ENCODE assay signal across 8 cellular contexts in the genomic region with DNA sequence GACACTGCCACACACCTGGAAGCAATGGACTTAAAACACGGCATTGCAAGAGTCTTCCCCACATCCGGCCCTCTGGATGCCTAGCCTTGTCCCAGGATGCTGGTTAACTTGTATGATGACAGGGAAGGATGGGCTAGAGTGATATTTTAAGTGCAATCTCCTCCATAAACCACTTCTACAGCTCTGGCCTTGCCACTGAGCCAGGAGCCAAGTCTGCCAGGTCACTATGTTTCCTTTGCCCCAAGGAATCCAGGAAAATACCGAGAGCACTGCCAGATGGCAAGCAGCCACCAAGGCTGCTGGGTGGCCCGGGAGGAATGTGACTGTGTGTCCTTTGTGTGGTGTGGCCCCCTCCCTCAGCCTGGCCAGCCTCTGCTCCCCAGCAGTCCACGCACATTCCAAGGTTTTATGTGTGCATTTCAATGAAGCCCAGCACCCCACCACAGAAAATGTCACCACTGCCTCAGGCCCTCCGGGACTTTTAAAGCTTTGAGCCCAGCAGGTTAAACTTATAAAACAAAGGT.
DNase-seq lines count a peak whose midpoint lies in the region; ATAC-seq and TF ChIP-seq lines count a peak whose summit lies in the region.

No MANE protein-coding gene starts in this region.

- no peak for TF ChIP-seq POLR2A in stomach (IDR thresholded peaks at IDR 0.05)

- WGBS in stomach, 5 donors: 16 to 34% (median 22%) methylated on average over 6 of the region's 6 CpGs

- H3K27me3 ChIP-seq in stomach: no peaks in the 10 kb centered on the region

- ATAC-seq in GM18858 (IDR thresholded peaks at IDR 0.05; ENCODE audit: unreplicated experiment): no peak

- H3K4me1 ChIP-seq in HEK293 (ENCODE audit: control insufficient read depth, insufficient read depth, low read length): no peaks in the 10 kb centered on the region
- peaks cover 10 to 41% (median 32%) of the 10 kb centered on the region in 4 donors for H3K4me1 ChIP-seq in stomach

- CTCF ChIA-PET in HEK293 (lab: Yijun Ruan, JAX): interaction anchor here (0.7 kb wide), 1 partner anchor 10 kb away, joined by 3 read pairs; no protein-coding TSS in a partner anchor

- H3K4me3 ChIP-seq in HEK293 (ENCODE audit: low read depth, low read length) (no peak overlapping the region), cardiac fibroblast (replicated peaks in 1 of 2; ENCODE audit: low read depth in 2 of 2, low read length in 2 of 2) (no peak overlapping the region), stomach (no peak overlapping the region)

- H3K36me3 ChIP-seq in HEK293 (ENCODE audit: control insufficient read depth in 2 of 2, insufficient read depth in 1 of 2, low read length in 2 of 2) (no peaks in the 10 kb centered on the region), stomach (no peaks in the 10 kb centered on the region)

- intact Hi-C loops in stomach (cut with DNase I; ENCODE audit: low total_unique reads): no loop called here

- peak; percentile 50 to 62 for DNase-seq in cardiac fibroblast (ENCODE audit: low read depth in 2 of 2)
- DNase-seq in kidney glomerular epithelial cell (lab: John Stamatoyannopoulos, UW): peak; percentile 26
- DNase-seq in stomach: peak; percentile 97
- no peak for DNase-seq in SIG-M5 (lab: John Stamatoyannopoulos, UW)
- DNase-seq in NCI-H2107 (lab: John Stamatoyannopoulos, UW): no peak
- DNase-seq in GM20000 (ENCODE audit: low spot score): no peak

- TF ChIP-seq EP300 in stomach (IDR thresholded peaks at IDR 0.05): no peak

- no peak for TF ChIP-seq CTCF in HEK293 (tag by site-specific recombination; IDR thresholded peaks at IDR 0.05)
- no peak for TF ChIP-seq CTCF in cardiac fibroblast (IDR thresholded peaks at IDR 0.05; ENCODE audit: low read depth, low read length)
- TF ChIP-seq CTCF in stomach (IDR thresholded peaks at IDR 0.05): no peak
- TF ChIP-seq CTCF in GM20000 (IDR thresholded peaks at IDR 0.05; ENCODE audit: extremely low read depth, missing control alignments): no peak

- H3K9me3 ChIP-seq in HEK293 (ENCODE audit: control insufficient read depth, insufficient read depth, low read depth, low read length): no peaks in the 10 kb centered on the region
- H3K9me3 ChIP-seq in stomach: no peaks in the 10 kb centered on the region

- H3K27ac ChIP-seq in HEK293 (ENCODE audit: extremely low read depth, low read depth, low read length): no peak overlapping the region
- H3K27ac ChIP-seq in stomach: peak overlapping the region; percentile 74 to 88 (median 77)

- POLR2A ChIA-PET in HEK293 (lab: Yijun Ruan, JAX): no interaction called here

TF ChIP-seq in HEK293, 187 proteins besides CTCF, POLR2A, EP300 and RAD21:
- TF ChIP-seq GLIS1 (tag by site-specific recombination; IDR thresholded peaks at IDR 0.05) (peak; percentile 64), KLF7 (tag by site-specific recombination; IDR thresholded peaks at IDR 0.05; ENCODE audit: borderline replicate concordance) (no peak)
TF ChIP-seq in HEK293: peak in this region for 1.

Comparison
In these comparisons a context has a peak if more than half of its experiments do, and no peak if none do; other contexts are left out.
1. DNase-seq: peak in cardiac fibroblast (2 of 2), kidney glomerular epithelial cell (single experiment) and stomach (single experiment); none in SIG-M5 (single experiment), NCI-H2107 (single experiment) and GM20000 (single experiment).